In genomic region chr21:41899431-41900202, GRCh38 we compare ENCODE assay signal across 12 cellular contexts. TPM values are rescaled to one million over a fixed set of nuclear protein-coding genes. Genes with fewer than 3 reads are reported as not detected.
A peak's percentile ranks its signal among the peaks of the same experiment; 100 is the strongest.
DNase-seq lines count a peak whose midpoint lies in the region; ATAC-seq and TF ChIP-seq lines count a peak whose summit lies in the region.
"Had no signal": no experiment of that assay in that cellular context is flagged by ENCODE, and none has a peak within 500 bp of the region (broad histone marks: within the 10 kb centered on the region; RNA-seq: fewer than 3 reads in every experiment).

No MANE protein-coding gene starts in this region.

- H3K4me1 Mint-ChIP-seq in activated naive CD8-positive, alpha-beta T cell (ENCODE audit: low read depth): peaks cover 43% of the 10 kb centered on the region

- TF ChIP-seq CTCF in DND-41 (IDR thresholded peaks at IDR 0.05; ENCODE audit: borderline replicate concordance, extremely low read depth, low read length, poor library complexity, severe bottlenecking): peak; percentile 31
- TF ChIP-seq CTCF in mammary epithelial cell (conservative IDR thresholded peaks at IDR 0.05 in 1 of 2, IDR thresholded peaks at IDR 0.05 in 1 of 2; ENCODE audit: extremely low read depth in 1 of 2, insufficient read depth in 1 of 2, low read depth in 1 of 2, low read length in 2 of 2): no peak

- H3K27ac ChIP-seq in DND-41 (ENCODE audit: low read length) (peak overlapping the region; percentile 74), mammary epithelial cell (ENCODE audit: insufficient read depth, low read depth, low read length) (no peak overlapping the region)
- H3K27ac ChIP-seq: Peyer's patch had no signal

- intact Hi-C loops in left colon (cut with DNase I, micrococcal nuclease): no loop called here
- intact Hi-C loops in mammary epithelial cell (cut with micrococcal nuclease): no loop called here

- dilution Hi-C loops in mammary epithelial cell (cut with HindIII; ENCODE audit: low sequenced_read_pairs): no loop called here

- H3K9ac ChIP-seq in DND-41 (ENCODE audit: low read depth, low read length) (peak overlapping the region; percentile 36), mammary epithelial cell (ENCODE audit: insufficient read depth, low read length) (no peak overlapping the region)

- H3K27me3 ChIP-seq in DND-41 (ENCODE audit: insufficient read depth, low read length, poor library complexity) (no peaks in the 10 kb centered on the region), mammary epithelial cell (ENCODE audit: insufficient read depth, low read length) (no peaks in the 10 kb centered on the region)
- H3K27me3 ChIP-seq: Peyer's patch had no signal

- H3K36me3 ChIP-seq in DND-41 (ENCODE audit: insufficient read depth, low read length) (0 out of 2 replicates have a peak, but pooled peaks cover 4% of the 10 kb centered on the region), mammary epithelial cell (ENCODE audit: insufficient read depth, low read length) (peaks cover 9% of the 10 kb centered on the region)

- H3K27me3 Mint-ChIP-seq in activated naive CD8-positive, alpha-beta T cell: no peaks in the 10 kb centered on the region

- 0 out of 2 replicates have a peak overlapping the region, but pooled peaks have one; percentile 16 for H2AFZ ChIP-seq in DND-41 (ENCODE audit: low read depth, low read length)
- H2AFZ ChIP-seq in mammary epithelial cell (ENCODE audit: low read depth, low read length): no peak overlapping the region

- no TSS peak for BruUV-seq in mammary epithelial cell (replicated peaks; lab: Mats Ljungman, UMichigan)

- H3K9me3 Mint-ChIP-seq in activated naive CD8-positive, alpha-beta T cell (ENCODE audit: low read depth): no peaks in the 10 kb centered on the region

- H3K9me3 ChIP-seq in DND-41 (ENCODE audit: insufficient read depth, low read length, severe bottlenecking): no peaks in the 10 kb centered on the region
- no peaks in the 10 kb centered on the region for H3K9me3 ChIP-seq in mammary epithelial cell (replicated peaks; ENCODE audit: insufficient read depth, low read length)
- H3K9me3 ChIP-seq: Peyer's patch had no signal

- peak overlapping the region; percentile 83 for H3K27ac Mint-ChIP-seq in activated naive CD8-positive, alpha-beta T cell

- peaks cover 9% of the 10 kb centered on the region for H3K36me3 Mint-ChIP-seq in activated naive CD8-positive, alpha-beta T cell

- H3K4me1 ChIP-seq in DND-41 (ENCODE audit: insufficient read depth, low read length) (peaks cover 20% of the 10 kb centered on the region), mammary epithelial cell (ENCODE audit: insufficient read depth, low read length) (no peaks in the 10 kb centered on the region)
- H3K4me1 ChIP-seq: Peyer's patch had no signal

- H4K20me1 ChIP-seq in DND-41 (ENCODE audit: insufficient read depth, low read length) (no peaks in the 10 kb centered on the region), mammary epithelial cell (ENCODE audit: insufficient read depth, low read length) (no peaks in the 10 kb centered on the region)

- in situ Hi-C loops in mammary epithelial cell (cut with MboI; ENCODE audit: low sequenced_read_pairs in 2 of 2): loop anchor here in 1 of 2 donors (25.0 kb wide), 1 partner anchor 87 kb away; no protein-coding TSS in a partner anchor

- CTCF ChIA-PET in mammary epithelial cell (lab: Charles Lee; ENCODE audit: low non-redundant PET): no interaction called here

- ATAC-seq in DND-41 (ENCODE audit: insufficient read depth, low read depth) (peak; percentile 99), left colon (no peak), GM18520 (IDR thresholded peaks at IDR 0.05; ENCODE audit: unreplicated experiment) (no peak), HG03135 (IDR thresholded peaks at IDR 0.05; ENCODE audit: unreplicated experiment) (no peak)
- ATAC-seq: left ventricle myocardium superior had no signal

- peak overlapping the region; percentile 62 for H3K4me3 Mint-ChIP-seq in activated naive CD8-positive, alpha-beta T cell

- H3K79me2 ChIP-seq in DND-41 (ENCODE audit: insufficient read depth, low read length): no peaks in the 10 kb centered on the region
- H3K79me2 ChIP-seq in mammary epithelial cell (ENCODE audit: insufficient read depth, low read length): no peaks in the 10 kb centered on the region

- H3K4me2 ChIP-seq in DND-41 (ENCODE audit: insufficient read depth, low read length) (peak overlapping the region; percentile 47), mammary epithelial cell (ENCODE audit: insufficient read depth, low read depth, low read length) (no peak overlapping the region)

- peak overlapping the region in 1 of 2 experiments; percentile 29; a peak in 1 of 4 replicates for H3K4me3 ChIP-seq in DND-41 (ENCODE audit: low read depth in 1 of 2, low read length in 2 of 2)
- H3K4me3 ChIP-seq in mammary epithelial cell (replicated peaks in 1 of 3; ENCODE audit: insufficient read depth in 1 of 3, low read depth in 2 of 3, low read length in 3 of 3): no peak overlapping the region
- H3K4me3 ChIP-seq: Peyer's patch had no signal

- DNase-seq in DND-41 (peak; percentile 89), left colon (no peak), mammary epithelial cell (no peak)
- peak; percentile 57 for DNase-seq in activated CD4-positive, CD25-positive, alpha-beta regulatory T cell treated with anti-CD3 and anti-CD28 coated beads, Interleukin-2, amount 50 U/mL, for 72 hours
- peak; percentile 37 to 38 for DNase-seq in stimulated activated CD4-positive, alpha-beta T cell treated with anti-CD3 and anti-CD28 coated beads, Interleukin-4, amount 100 ng/mL, for 4 hours
- DNase-seq: amygdala, left ventricle myocardium superior, NCI-H345, Peyer's patch had no signal

- WGBS in mammary epithelial cell (ENCODE audit: low coverage, missing lambda C conversion rate): 88% methylated on average over 19 of the region's 25 CpGs

RNA-seq across cellular contexts. Expression of gene PRDM15, which starts 20.5 kb away (rescaled TPM):
- total RNA-seq in left colon (1 to 10 TPM; 5.1 to 7.8 TPM), mammary epithelial cell (1 to 10 TPM; 7.2 to 8.1 TPM)
- polyA plus RNA-seq in mammary epithelial cell: 5.8 TPM
- 29.5 TPM for polyA minus RNA-seq in mammary epithelial cell

RNA-seq across cellular contexts. Expression of gene C2CD2, which starts 54.2 kb away (rescaled TPM):
- total RNA-seq in left colon: 10 to 100 TPM; 13.5 to 17.7 TPM
- total RNA-seq in mammary epithelial cell: 10 to 100 TPM; 29.1 to 36.7 TPM
- polyA plus RNA-seq in mammary epithelial cell: 28.0 TPM
- 90.3 TPM for polyA minus RNA-seq in mammary epithelial cell

Comparison
In these comparisons a context has a peak if more than half of its experiments do, and no peak if none do; other contexts are left out.
1. DNase-seq: peak in DND-41 (single experiment), activated CD4-positive, CD25-positive, alpha-beta regulatory T cell treated with anti-CD3 and anti-CD28 coated beads, Interleukin-2, amount 50 U/mL, for 72 hours (single experiment) and stimulated activated CD4-positive, alpha-beta T cell treated with anti-CD3 and anti-CD28 coated beads, Interleukin-4, amount 100 ng/mL, for 4 hours (2 of 2); none in left colon (0 of 2) and mammary epithelial cell (single experiment).